ENCODE assay signal across 18 cellular contexts in the genomic region with DNA sequence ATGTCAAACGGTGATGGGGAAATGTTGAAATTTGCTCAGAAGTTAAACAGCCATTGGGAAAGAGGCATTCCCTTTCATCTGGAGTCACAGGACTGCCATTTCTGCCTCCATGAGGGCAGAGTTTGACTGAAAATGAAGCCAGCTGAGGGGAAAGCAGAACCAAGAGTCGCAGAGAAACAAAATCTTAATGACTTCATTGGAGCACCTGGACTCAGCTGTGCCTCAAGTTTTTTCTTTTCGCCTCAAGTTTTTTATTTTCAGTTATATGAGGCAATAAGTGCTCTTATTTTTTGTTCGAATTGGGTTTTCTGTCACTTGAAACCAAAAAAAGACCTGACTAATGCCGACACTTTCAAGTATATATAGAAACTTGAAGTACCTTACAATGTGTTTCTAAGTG.
"Had no signal": no experiment of that assay in that cellular context is flagged by ENCODE, and none has a peak within 500 bp of the region (broad histone marks: within the 10 kb centered on the region; RNA-seq: fewer than 3 reads in every experiment).

No MANE protein-coding gene starts in this region.

- DNase-seq: activated B cell treated with CpG ODN at 0.5 μM for 24 hours; activated CD4-positive, alpha-beta T cell treated with anti-CD3 and anti-CD28 coated beads for 36 hours; activated CD4-positive, alpha-beta T cell treated with anti-CD3 and anti-CD28 coated beads, Interleukin-2, amount 50 U/mL, for 48 hours; activated naive CD4-positive, alpha-beta T cell treated with Interleukin-2 at 50 U/mL for 16 hours; activated naive CD8-positive, alpha-beta T cell treated with anti-CD3 and anti-CD28 coated beads for 36 hours; activated T-cell treated with anti-CD3 and anti-CD28 coated beads, Interleukin-2, amount 50 U/mL, for 48 hours; amniotic stem cell; head of caudate nucleus; left ventricle myocardium superior; mammary epithelial cell; midbrain; natural killer cell; small intestine; stimulated activated CD4-positive, alpha-beta T cell treated with anti-CD3 and anti-CD28 coated beads, Interleukin-2, amount 100 ng/mL, for 24 hours; stomach had no signal

- ATAC-seq: activated CD4-positive, alpha-beta T cell treated with anti-CD3 and anti-CD28 coated beads for 36 hours; gastroesophageal sphincter; left ventricle myocardium superior; natural killer cell; sciatic nerve; stimulated activated effector memory CD8-positive, alpha-beta T cell treated with anti-CD3 and anti-CD28 coated beads, Interleukin-12 subunit alpha, Interleukin-12 subunit beta, amount 100 ng/mL, for 72 hours had no signal
